In the genomic region with DNA sequence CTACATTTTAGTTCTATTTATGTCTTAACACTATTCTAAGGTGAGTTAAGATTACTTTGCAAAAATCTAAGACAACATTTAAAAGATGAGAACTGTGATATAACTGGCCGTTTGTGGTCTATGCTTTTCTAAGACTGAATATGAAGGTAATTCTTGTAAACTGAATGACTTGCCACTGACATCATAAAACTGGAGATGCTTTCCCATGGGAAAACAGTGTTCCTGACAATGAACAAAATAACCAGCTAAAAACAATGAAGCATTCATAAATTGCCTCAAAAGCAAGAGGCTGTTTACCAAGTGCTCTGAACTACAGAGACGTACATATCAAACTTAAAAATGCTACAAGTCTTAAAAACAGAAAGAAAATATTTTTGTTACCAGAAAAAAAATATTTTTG, we compare ENCODE assay signal across 11 cellular contexts. TPM values are rescaled to one million over a fixed set of nuclear protein-coding genes. Genes with fewer than 3 reads are reported as not detected.
DNase-seq lines count a peak whose midpoint lies in the region; ATAC-seq, FAIRE-seq and TF ChIP-seq lines count a peak whose summit lies in the region.
"Had no signal": no experiment of that assay in that cellular context is flagged by ENCODE, and none has a peak within 500 bp of the region (broad histone marks: within the 10 kb centered on the region; RNA-seq: fewer than 3 reads in every experiment).

No MANE protein-coding gene starts in this region.

- H3K27me3 Mint-ChIP-seq in HFFc6 (ENCODE audit: insufficient read depth) (peaks cover 6% of the 10 kb centered on the region), astrocyte (ENCODE audit: low read depth, unreplicated experiment) (no peaks in the 10 kb centered on the region)

- peak; percentile 46 for DNase-seq in HFFc6
- DNase-seq in astrocyte (ENCODE audit: low read depth), result peak; percentile 61
- no peak for DNase-seq in left ventricle myocardium inferior
- peak in 1 of 49 donors; percentile 16 for DNase-seq in substantia nigra (lab: John Stamatoyannopoulos, UW)
- DNase-seq in RWPE1 (ENCODE audit: low spot score), result no peak
- no peak for DNase-seq in middle frontal gyrus (ENCODE audit: extremely low spot score, low spot score)
- DNase-seq in GOT3 (lab: John Stamatoyannopoulos, UW), result no peak
- DNase-seq: occipital lobe; stimulated activated naive CD4-positive, alpha-beta T cell had no signal

- peaks cover 83% of the 10 kb centered on the region for H3K79me2 ChIP-seq in astrocyte (ENCODE audit: insufficient read depth, low read length)

- no peaks in the 10 kb centered on the region for H3K9me3 ChIP-seq in astrocyte (ENCODE audit: insufficient read depth, low read depth, low read length)
- no peaks in the 10 kb centered on the region for H3K9me3 ChIP-seq in left ventricle myocardium inferior (replicated peaks)

- H3K4me1 ChIP-seq in astrocyte (ENCODE audit: insufficient read depth, low read length), result peaks cover 9% of the 10 kb centered on the region
- H3K4me1 ChIP-seq in left ventricle myocardium inferior, result peaks cover 69% of the 10 kb centered on the region

- no peak for TF ChIP-seq CTCF in HFFc6 (IDR thresholded peaks at IDR 0.05)
- TF ChIP-seq CTCF in astrocyte (IDR thresholded peaks at IDR 0.05; ENCODE audit: insufficient read depth, low read depth, low read length), result no peak
- no peak for TF ChIP-seq CTCF in left ventricle myocardium inferior (IDR thresholded peaks at IDR 0.05; ENCODE audit: borderline replicate concordance)
- no peak for TF ChIP-seq CTCF in RWPE1 (conservative IDR thresholded peaks at IDR 0.05; ENCODE audit: low read depth)

- no peak for FAIRE-seq in astrocyte (lab: Jason Lieb, UNC)
- FAIRE-seq: H1 had no signal

- H3K4me2 ChIP-seq in astrocyte (ENCODE audit: low read length), result peak overlapping the region; percentile 23

- intact Hi-C loops in left ventricle myocardium inferior (cut with micrococcal nuclease), result no loop called here

- H3K4me3 ChIP-seq in astrocyte (ENCODE audit: insufficient read depth, low read depth, low read length) (no peak overlapping the region), left ventricle myocardium inferior (peak overlapping the region; percentile 21)

- CTCF ChIA-PET in RWPE1 (lab: Yijun Ruan, JAX), result no interaction called here

- no peak for ATAC-seq in GM19452 (IDR thresholded peaks at IDR 0.05; ENCODE audit: unreplicated experiment)

- H3K9ac ChIP-seq in astrocyte (ENCODE audit: low read length), result peak overlapping the region; percentile 14

- no peak overlapping the region for H2AFZ ChIP-seq in astrocyte (ENCODE audit: low read depth, low read length)

- H3K9me3 Mint-ChIP-seq in HFFc6 (no peaks in the 10 kb centered on the region), astrocyte (ENCODE audit: unreplicated experiment) (peaks cover 1% of the 10 kb centered on the region)

- peak overlapping the region; percentile 91 for H3K27ac Mint-ChIP-seq in HFFc6
- peak overlapping the region; percentile 91 for H3K27ac Mint-ChIP-seq in astrocyte (ENCODE audit: unreplicated experiment)

- H3K27ac ChIP-seq in astrocyte (ENCODE audit: low read depth, low read length) (peak overlapping the region; percentile 56), left ventricle myocardium inferior (replicated peaks) (peak overlapping the region; percentile 84), substantia nigra (ENCODE audit: low read depth, low read length, poor library complexity, severe bottlenecking) (peak overlapping the region; percentile 94), RWPE1 (no peak overlapping the region)

- no peaks in the 10 kb centered on the region for H3K36me3 ChIP-seq in astrocyte (ENCODE audit: insufficient read depth, low read length)
- peaks cover 8% of the 10 kb centered on the region for H3K36me3 ChIP-seq in left ventricle myocardium inferior

- H3K27me3 ChIP-seq in astrocyte (ENCODE audit: insufficient read depth, low read length) (no peaks in the 10 kb centered on the region), left ventricle myocardium inferior (ENCODE audit: low read depth) (no peaks in the 10 kb centered on the region)

- peaks cover 19% of the 10 kb centered on the region; the same call in 1 of the 2 replicates for H3K36me3 Mint-ChIP-seq in HFFc6 (ENCODE audit: low read depth)
- peaks cover 13% of the 10 kb centered on the region for H3K36me3 Mint-ChIP-seq in astrocyte (ENCODE audit: low read depth, unreplicated experiment)

- H3K4me3 Mint-ChIP-seq in HFFc6 (no peak overlapping the region; the same call in 1 of the 2 replicates), astrocyte (ENCODE audit: unreplicated experiment) (no peak overlapping the region)

- H3K4me1 Mint-ChIP-seq in HFFc6 (ENCODE audit: low read depth) (peaks cover 72% of the 10 kb centered on the region), astrocyte (ENCODE audit: low read depth, unreplicated experiment) (peaks cover 24% of the 10 kb centered on the region)

- POLR2A ChIA-PET in RWPE1 (lab: Yijun Ruan, JAX; ENCODE audit: low non-redundant PET), result no interaction called here

- H4K20me1 ChIP-seq in astrocyte (ENCODE audit: insufficient read depth, low read length), result peaks cover 67% of the 10 kb centered on the region

RNA-seq across cellular contexts. Expression of a gene that starts 54.7 kb away (rescaled TPM):
- 100 to 1,000 TPM; 396 to 438 (median 425) TPM for total RNA-seq in HFFc6 (2021; fragmentation: NEBNext Ultra II Directional; extraction: Animal tissue kit (Norgen Biotek cat#: 25700))
- total RNA-seq in astrocyte, result 785 and 823 TPM in 2 replicates
- total RNA-seq in left ventricle myocardium inferior, result 332 TPM

Comparison
In these comparisons a context has a peak if more than half of its experiments do, and no peak if none do; other contexts are left out.
1. DNase-seq: peak in HFFc6 (single experiment) and astrocyte (single experiment); none in left ventricle myocardium inferior (single experiment), RWPE1 (single experiment), middle frontal gyrus (single experiment) and GOT3 (single experiment).